Comparison of ENCODE assay signal across 15 cellular contexts in the genomic region with DNA sequence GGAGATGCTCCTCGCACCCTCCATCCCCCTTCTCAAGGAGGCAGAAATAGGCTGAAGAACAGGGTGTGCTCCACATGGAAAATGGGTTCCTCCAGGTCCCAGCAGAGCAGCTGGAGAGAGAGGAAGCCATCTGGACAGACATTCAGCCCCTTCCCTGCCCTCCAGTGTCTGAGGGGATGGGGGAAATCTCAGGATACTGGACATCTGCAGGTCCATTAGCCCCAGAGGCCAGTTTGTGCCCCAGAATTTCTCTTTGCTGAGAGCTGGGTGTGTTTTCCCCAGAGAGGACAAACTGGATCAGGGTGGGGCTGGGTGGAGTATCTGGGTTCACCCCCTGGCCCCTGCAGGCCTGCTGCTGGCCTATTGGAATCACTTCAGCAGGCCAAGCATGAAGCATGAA. TPM values are rescaled to one million over a fixed set of nuclear protein-coding genes. Genes with fewer than 3 reads are reported as not detected.
DNase-seq lines count a peak whose midpoint lies in the region; ATAC-seq and TF ChIP-seq lines count a peak whose summit lies in the region.
"Had no signal": no experiment of that assay in that cellular context is flagged by ENCODE, and none has a peak within 500 bp of the region (broad histone marks: within the 10 kb centered on the region; RNA-seq: fewer than 3 reads in every experiment).

No MANE protein-coding gene starts in this region.

- WGBS in suprapubic skin: 92% methylated on average over 1 of the region's 1 CpG

- peak overlapping the region; percentile 63 for H3K4me2 ChIP-seq in BLaER1
- H3K4me2 ChIP-seq in BLaER1 treated with 17β-estradiol and CSF1 and Interleukin-3, amounts not matched to agents 10 nM and 100 nM: peak overlapping the region in 9 of 11 experiments; percentile 10 to 75 (median 64); a peak in 16 of 22 replicates
- H3K4me2 ChIP-seq: A549 had no signal

- no peak for TF ChIP-seq POLR2A in suprapubic skin (IDR thresholded peaks at IDR 0.05)

- no peaks in the 10 kb centered on the region for H4K20me1 ChIP-seq in BLaER1
- no peaks in the 10 kb centered on the region for H4K20me1 ChIP-seq in BLaER1 treated with 17β-estradiol and CSF1 and Interleukin-3, amounts not matched to agents 10 nM and 100 nM

- intact Hi-C loops in left colon (cut with DNase I, micrococcal nuclease): no loop called here

- no peak overlapping the region for H3K9ac ChIP-seq in BLaER1
- no peak overlapping the region for H3K9ac ChIP-seq in BLaER1 treated with 17β-estradiol and CSF1 and Interleukin-3, amounts not matched to agents 10 nM and 100 nM

- H3K4me3 ChIP-seq in BLaER1 (no peak overlapping the region), suprapubic skin (no peak overlapping the region), MG63 (no peak overlapping the region)
- no peak overlapping the region for H3K4me3 ChIP-seq in BLaER1 treated with 17β-estradiol and CSF1 and Interleukin-3, amounts not matched to agents 10 nM and 100 nM
- H3K4me3 ChIP-seq: A549 had no signal

- no peak for TF ChIP-seq CTCF in suprapubic skin (IDR thresholded peaks at IDR 0.05)

- DNase-seq in left colon (peak; percentile 6 to 19), suprapubic skin (ENCODE audit: low spot score in 2 of 2) (peak; percentile 11 to 44), MG63 (no peak)
- DNase-seq: BE2C; CD8-positive, alpha-beta memory T cell; HCEC 1CT; HFFc6 had no signal

- H3K4me1 ChIP-seq in BLaER1: peaks cover 68% of the 10 kb centered on the region
- peaks cover 1 to 61% (median 43%) of the 10 kb centered on the region in 10 experiments for H3K4me1 ChIP-seq in BLaER1 treated with 17β-estradiol and CSF1 and Interleukin-3, amounts not matched to agents 10 nM and 100 nM
- H3K4me1 ChIP-seq in suprapubic skin: no peaks in the 10 kb centered on the region
- H3K4me1 ChIP-seq: A549, BE2C, Caco-2 had no signal

- H3K36me3 ChIP-seq in BLaER1: no peaks in the 10 kb centered on the region
- H3K36me3 ChIP-seq in BLaER1 treated with 17β-estradiol and CSF1 and Interleukin-3, amounts not matched to agents 10 nM and 100 nM: no peaks in the 10 kb centered on the region
- H3K36me3 ChIP-seq in suprapubic skin: no peaks in the 10 kb centered on the region
- H3K36me3 ChIP-seq in MG63: no peaks in the 10 kb centered on the region
- H3K36me3 ChIP-seq: BE2C had no signal

- H3K9me3 ChIP-seq in BLaER1: peaks cover 9% of the 10 kb centered on the region; the same call in 1 of the 2 replicates
- H3K9me3 ChIP-seq in BLaER1 treated with 17β-estradiol and CSF1 and Interleukin-3, amounts not matched to agents 10 nM and 100 nM (replicated peaks in 1 of 11): peaks cover 0 to 21% (median 6%) of the 10 kb centered on the region in 11 experiments; a peak in 7 of 22 replicates
- no peaks in the 10 kb centered on the region for H3K9me3 ChIP-seq in suprapubic skin
- H3K9me3 ChIP-seq in MG63: no peaks in the 10 kb centered on the region
- H3K9me3 ChIP-seq: A549, BE2C, Caco-2 had no signal

- H3K27ac ChIP-seq in BLaER1: no peak overlapping the region
- no peak overlapping the region for H3K27ac ChIP-seq in BLaER1 treated with 17β-estradiol and CSF1 and Interleukin-3, amounts not matched to agents 10 nM and 100 nM
- no peak overlapping the region for H3K27ac ChIP-seq in suprapubic skin
- H3K27ac ChIP-seq: A549 had no signal

- no peak for ATAC-seq in left colon
- ATAC-seq in HG02981 (IDR thresholded peaks at IDR 0.05; ENCODE audit: unreplicated experiment): no peak
- ATAC-seq: A549 had no signal

- H3K27me3 ChIP-seq in BLaER1: no peaks in the 10 kb centered on the region
- H3K27me3 ChIP-seq in BLaER1 treated with 17β-estradiol and CSF1 and Interleukin-3, amounts not matched to agents 10 nM and 100 nM: no peaks in the 10 kb centered on the region
- H3K27me3 ChIP-seq in suprapubic skin: no peaks in the 10 kb centered on the region
- no peaks in the 10 kb centered on the region for H3K27me3 ChIP-seq in MG63
- H3K27me3 ChIP-seq: BE2C had no signal

- TF ChIP-seq EP300 in suprapubic skin (IDR thresholded peaks at IDR 0.05): no peak

RNA-seq across cellular contexts. Expression of gene FAM3D, which starts 4.7 kb away (rescaled TPM):
- total RNA-seq in left colon (100 to 1,000 TPM; 510 to 690 TPM), suprapubic skin (1 to 10 TPM in 3 of 4 donors, not detected in 1; 1.2 to 4.0 (median 1.4) TPM)
- not detected in 2 replicates for total RNA-seq in MG63 (2014; rRNA removed; shearing (Covaris generic); ENCODE audit: low replicate concordance)
- total RNA-seq: Caco-2; CD8-positive, alpha-beta memory T cell; Daoy; H1; HFFc6; HT1080 had no signal

Comparison
In these comparisons a context has a peak if more than half of its experiments do, and no peak if none do; other contexts are left out.
1. RNA of gene FAM3D, which starts 4.7 kb away (total RNA-seq): 510 to 690 TPM in left colon; 1.2 to 4.0 TPM in suprapubic skin and not detected in MG63; every median in the first group is over 100 times any median in the second.